In genomic region chr5:100683881-100684280, GRCh38 we compare ENCODE assay signal across 25 cellular contexts.
"Had no signal": no experiment of that assay in that cellular context is flagged by ENCODE, and none has a peak within 500 bp of the region (broad histone marks: within the 10 kb centered on the region; RNA-seq: fewer than 3 reads in every experiment).

No MANE protein-coding gene starts in this region.

- H3K27ac Mint-ChIP-seq: activated CD4-positive, alpha-beta T cell treated with anti-CD3 and anti-CD28 coated beads, Interleukin-2, amount 10 ng/mL, durations not matched to agents 24 days and 14 days; activated CD8-positive, alpha-beta T cell treated with anti-CD3 and anti-CD28 coated beads, Interleukin-2, amount 10 ng/mL, durations not matched to agents 7 days and 5 days; activated naive CD4-positive, alpha-beta T cell treated with anti-CD3 and anti-CD28 coated beads, Interleukin-2, amount 10 ng/mL, durations not matched to agents 7 days and 5 days; activated naive CD8-positive, alpha-beta T cell; activated naive CD8-positive, alpha-beta T cell treated with anti-CD3 and anti-CD28 coated beads, Interleukin-2, amount 50 U/mL, for 24 hours; brain had no signal

- DNase-seq: activated CD4-positive, alpha-beta T cell treated with anti-CD3 and anti-CD28 coated beads, Interleukin-2, amount 10 ng/mL, durations not matched to agents 24 days and 14 days; activated CD4-positive, alpha-beta T cell treated with anti-CD3 and anti-CD28 coated beads, Interleukin-2, amount 50 U/mL, for 4 hours; activated CD8-positive, alpha-beta T cell treated with anti-CD3 and anti-CD28 coated beads, Interleukin-2, amount 10 ng/mL, durations not matched to agents 7 days and 5 days; activated effector memory CD4-positive, alpha-beta T cell treated with Interleukin-2 at 50 U/mL for 16 hours; activated naive CD4-positive, alpha-beta T cell treated with anti-CD3 and anti-CD28 coated beads, Interleukin-2, amount 10 ng/mL, durations not matched to agents 7 days and 5 days; activated naive CD8-positive, alpha-beta T cell treated with anti-CD3 and anti-CD28 coated beads, Interleukin-2, amount 50 U/mL, for 24 hours; activated T-cell treated with anti-CD3 and anti-CD28 coated beads for 4 hours; activated T-cell treated with anti-CD3 and anti-CD28 coated beads, Interleukin-2, amount 50 U/mL, for 48 hours; anterior cingulate cortex; caudate nucleus; cerebellar nuclear complex; NCI-H1105; NCI-H1417 treated with DMSO at 0.1 percent for 48 hours; NCI-H1694; NCI-H1930; NCI-H2081 treated with DMSO at 0.1 percent for 48 hours; NCI-H226; NCI-H446 treated with DMSO at 0.1 percent for 48 hours; NCI-H526; NCI-H748 treated with DMSO at 0.1 percent for 48 hours; OCI-M1; SHP77; T1000 had no signal

- H3K4me3 Mint-ChIP-seq: activated CD4-positive, alpha-beta T cell treated with anti-CD3 and anti-CD28 coated beads, Interleukin-2, amount 10 ng/mL, durations not matched to agents 24 days and 14 days; activated CD8-positive, alpha-beta T cell treated with anti-CD3 and anti-CD28 coated beads, Interleukin-2, amount 10 ng/mL, durations not matched to agents 7 days and 5 days; activated naive CD4-positive, alpha-beta T cell treated with anti-CD3 and anti-CD28 coated beads, Interleukin-2, amount 10 ng/mL, durations not matched to agents 7 days and 5 days; activated naive CD8-positive, alpha-beta T cell; activated naive CD8-positive, alpha-beta T cell treated with anti-CD3 and anti-CD28 coated beads, Interleukin-2, amount 50 U/mL, for 24 hours; brain had no signal

- H3K4me1 Mint-ChIP-seq: activated CD4-positive, alpha-beta T cell treated with anti-CD3 and anti-CD28 coated beads, Interleukin-2, amount 10 ng/mL, durations not matched to agents 24 days and 14 days; activated naive CD4-positive, alpha-beta T cell treated with anti-CD3 and anti-CD28 coated beads, Interleukin-2, amount 10 ng/mL, durations not matched to agents 7 days and 5 days; activated naive CD8-positive, alpha-beta T cell treated with anti-CD3 and anti-CD28 coated beads, Interleukin-2, amount 50 U/mL, for 24 hours; brain had no signal

- H3K27me3 Mint-ChIP-seq: activated naive CD4-positive, alpha-beta T cell treated with anti-CD3 and anti-CD28 coated beads, Interleukin-2, amount 10 ng/mL, durations not matched to agents 7 days and 5 days; activated naive CD8-positive, alpha-beta T cell; activated naive CD8-positive, alpha-beta T cell treated with anti-CD3 and anti-CD28 coated beads, Interleukin-2, amount 50 U/mL, for 24 hours had no signal

- H3K36me3 Mint-ChIP-seq: activated naive CD4-positive, alpha-beta T cell treated with anti-CD3 and anti-CD28 coated beads, Interleukin-2, amount 10 ng/mL, durations not matched to agents 7 days and 5 days had no signal
